Comparison of ENCODE assay signal across 25 cellular contexts in genomic region chr1:185961664-185962063, GRCh38.
DNase-seq lines count a peak whose midpoint lies in the region; ATAC-seq and TF ChIP-seq lines count a peak whose summit lies in the region.
"Had no signal": no experiment of that assay in that cellular context is flagged by ENCODE, and none has a peak within 500 bp of the region (broad histone marks: within the 10 kb centered on the region; RNA-seq: fewer than 3 reads in every experiment).

No MANE protein-coding gene starts in this region.

- H3K9me3 Mint-ChIP-seq in HFFc6 (no peaks in the 10 kb centered on the region), chondrocyte (ENCODE audit: low read depth) (peaks cover 3% of the 10 kb centered on the region)
- no peaks in the 10 kb centered on the region for H3K9me3 Mint-ChIP-seq in naive thymus-derived CD8-positive, alpha-beta T cell
- H3K9me3 Mint-ChIP-seq: activated CD4-positive, alpha-beta T cell treated with anti-CD3 and anti-CD28 coated beads, Interleukin-2, amount 10 ng/mL, durations not matched to agents 24 days and 14 days; mesothelial cell of epicardium had no signal

- no peak for TF ChIP-seq POLR2A in vagina (IDR thresholded peaks at IDR 0.05)

- POLR2A ChIA-PET in naive thymus-derived CD8-positive, alpha-beta T cell (lab: Charles Lee): no interaction called here

- H3K27me3 Mint-ChIP-seq in HFFc6 (ENCODE audit: insufficient read depth): no peaks in the 10 kb centered on the region
- no peaks in the 10 kb centered on the region for H3K27me3 Mint-ChIP-seq in chondrocyte (ENCODE audit: low read depth)
- H3K27me3 Mint-ChIP-seq in naive thymus-derived CD8-positive, alpha-beta T cell: peaks cover 5 to 13% (median 8%) of the 10 kb centered on the region in 5 donors

- H3K4me1 Mint-ChIP-seq in HFFc6 (ENCODE audit: low read depth) (peaks cover 44% of the 10 kb centered on the region), chondrocyte (ENCODE audit: low read depth) (peaks cover 61% of the 10 kb centered on the region)
- H3K4me1 Mint-ChIP-seq in naive thymus-derived CD8-positive, alpha-beta T cell: no peaks in the 10 kb centered on the region
- H3K4me1 Mint-ChIP-seq: activated CD4-positive, alpha-beta T cell treated with anti-CD3 and anti-CD28 coated beads, Interleukin-2, amount 10 ng/mL, durations not matched to agents 24 days and 14 days; activated CD8-positive, alpha-beta memory T cell treated with anti-CD3 and anti-CD28 coated beads, Interleukin-2, amount 10 ng/mL, durations not matched to agents 7 days and 5 days; T-helper 17 cell had no signal

- H3K27ac ChIP-seq in ACC112 (ENCODE audit: low read depth, low read length) (no peak overlapping the region), osteoblast (ENCODE audit: low read depth, low read length) (no peak overlapping the region), vagina (no peak overlapping the region)
- H3K27ac ChIP-seq: colonic mucosa, parathyroid adenoma, SJCRH30, VCaP had no signal

- peaks cover 7% of the 10 kb centered on the region for H3K4me1 ChIP-seq in ACC112 (ENCODE audit: control insufficient read depth, insufficient read depth, low read length, unreplicated experiment)
- H3K4me1 ChIP-seq in osteoblast (ENCODE audit: insufficient read depth, low read length): peaks cover 3% of the 10 kb centered on the region
- H3K4me1 ChIP-seq in vagina: peaks cover 17% of the 10 kb centered on the region
- H3K4me1 ChIP-seq: colonic mucosa, parathyroid adenoma had no signal

- no peaks in the 10 kb centered on the region for H4K20me1 ChIP-seq in osteoblast (ENCODE audit: insufficient read depth, low read length)

- no peak for ATAC-seq in naive thymus-derived CD8-positive, alpha-beta T cell
- ATAC-seq: activated CD8-positive, alpha-beta memory T cell treated with anti-CD3 and anti-CD28 coated beads, Interleukin-2, amount 10 ng/mL, durations not matched to agents 7 days and 5 days; gastrocnemius medialis; natural killer cell treated with Interleukin-12 subunit alpha and Interleukin-12 subunit beta and Interleukin-15 and Interleukin-18, amount 100 ng/mL, for 72 hours; T-helper 17 cell had no signal

- H3K79me2 ChIP-seq in ACC112 (ENCODE audit: control insufficient read depth, insufficient read depth, low read length, unreplicated experiment) (no peaks in the 10 kb centered on the region), osteoblast (ENCODE audit: insufficient read depth, low read length) (no peaks in the 10 kb centered on the region)
- H3K79me2 ChIP-seq: parathyroid adenoma had no signal

- H3K36me3 Mint-ChIP-seq in HFFc6 (ENCODE audit: low read depth) (no peaks in the 10 kb centered on the region), chondrocyte (ENCODE audit: low read depth) (no peaks in the 10 kb centered on the region)
- H3K36me3 Mint-ChIP-seq in naive thymus-derived CD8-positive, alpha-beta T cell: no peaks in the 10 kb centered on the region
- H3K36me3 Mint-ChIP-seq: activated CD8-positive, alpha-beta memory T cell treated with anti-CD3 and anti-CD28 coated beads, Interleukin-2, amount 10 ng/mL, durations not matched to agents 7 days and 5 days; activated naive CD8-positive, alpha-beta T cell; mesothelial cell of epicardium; natural killer cell treated with Interleukin-12 subunit alpha and Interleukin-12 subunit beta and Interleukin-15 and Interleukin-18, amount 100 ng/mL, for 72 hours had no signal

- no peak for DNase-seq in HFFc6
- no peak for DNase-seq in chondrocyte (ENCODE audit: low spot score)
- peak; percentile 27 to 60 for DNase-seq in foreskin fibroblast
- DNase-seq in activated gamma-delta T cell (lab: John Stamatoyannopoulos, UW): no peak
- DNase-seq in naive thymus-derived CD8-positive, alpha-beta T cell: no peak
- no peak for DNase-seq in osteoblast (ENCODE audit: insufficient read length, low spot score, missing footprints)
- DNase-seq in vagina (ENCODE audit: extremely low spot score in 2 of 2): no peak
- DNase-seq: activated CD4-positive, alpha-beta T cell treated with anti-CD3 and anti-CD28 coated beads, Interleukin-2, amount 10 ng/mL, durations not matched to agents 24 days and 14 days; activated CD8-positive, alpha-beta memory T cell treated with anti-CD3 and anti-CD28 coated beads, Interleukin-2, amount 10 ng/mL, durations not matched to agents 7 days and 5 days; C1 segment of cervical spinal cord; colonic mucosa; gastrocnemius medialis; NCI-H1092 treated with DMSO at 0.1 percent for 48 hours; NCI-H2029 treated with DMSO at 0.1 percent for 48 hours; NCI-H345; NCI-H82; SJCRH30; substantia nigra; T-helper 17 cell had no signal

- H3K9me3 ChIP-seq in osteoblast (ENCODE audit: low read depth, low read length) (no peaks in the 10 kb centered on the region), vagina (no peaks in the 10 kb centered on the region)
- H3K9me3 ChIP-seq: colonic mucosa, gastrocnemius medialis, SJCRH30 had no signal

- H3K36me3 ChIP-seq in ACC112 (ENCODE audit: insufficient read depth, low read length) (no peaks in the 10 kb centered on the region), osteoblast (ENCODE audit: insufficient read depth, low read length) (no peaks in the 10 kb centered on the region), vagina (no peaks in the 10 kb centered on the region)
- H3K36me3 ChIP-seq: colonic mucosa, gastrocnemius medialis had no signal

- H3K4me2 ChIP-seq in osteoblast (ENCODE audit: insufficient read depth, low read length): no peak overlapping the region

- H3K27ac Mint-ChIP-seq in HFFc6: peak overlapping the region; percentile 28; the same call in 1 of the 2 replicates
- peak overlapping the region; percentile 61 for H3K27ac Mint-ChIP-seq in chondrocyte (ENCODE audit: unreplicated experiment)
- no peak overlapping the region for H3K27ac Mint-ChIP-seq in naive thymus-derived CD8-positive, alpha-beta T cell
- H3K27ac Mint-ChIP-seq: activated CD4-positive, alpha-beta T cell treated with anti-CD3 and anti-CD28 coated beads, Interleukin-2, amount 10 ng/mL, durations not matched to agents 24 days and 14 days; activated CD8-positive, alpha-beta memory T cell treated with anti-CD3 and anti-CD28 coated beads, Interleukin-2, amount 10 ng/mL, durations not matched to agents 7 days and 5 days; activated naive CD8-positive, alpha-beta T cell; mesothelial cell of epicardium; natural killer cell treated with Interleukin-12 subunit alpha and Interleukin-12 subunit beta and Interleukin-15 and Interleukin-18, amount 100 ng/mL, for 72 hours; T-helper 17 cell had no signal

- H3K4me3 ChIP-seq in ACC112 (ENCODE audit: low read depth, low read length): no peak overlapping the region
- H3K4me3 ChIP-seq in foreskin fibroblast (ENCODE audit: low read depth in 1 of 2, low read length in 2 of 2): no peak overlapping the region
- no peak overlapping the region for H3K4me3 ChIP-seq in osteoblast (ENCODE audit: insufficient read depth, low read length)
- no peak overlapping the region for H3K4me3 ChIP-seq in vagina
- H3K4me3 ChIP-seq: colonic mucosa, gastrocnemius medialis, SJCRH30 had no signal

- no peaks in the 10 kb centered on the region for H3K27me3 ChIP-seq in ACC112 (ENCODE audit: insufficient read depth, low read length)
- no peaks in the 10 kb centered on the region for H3K27me3 ChIP-seq in osteoblast (ENCODE audit: insufficient read depth, low read length)
- H3K27me3 ChIP-seq in vagina: no peaks in the 10 kb centered on the region
- H3K27me3 ChIP-seq: colonic mucosa, gastrocnemius medialis, SJCRH30 had no signal

- peak overlapping the region; percentile 22 for H2AFZ ChIP-seq in ACC112 (ENCODE audit: low read length, unreplicated experiment)
- no peak overlapping the region for H2AFZ ChIP-seq in osteoblast (ENCODE audit: low read length)
- H2AFZ ChIP-seq: parathyroid adenoma had no signal

- H3K4me3 Mint-ChIP-seq in HFFc6: peak overlapping the region; percentile 45; the same call in 1 of the 2 replicates
- no peak overlapping the region for H3K4me3 Mint-ChIP-seq in chondrocyte (ENCODE audit: unreplicated experiment)
- no peak overlapping the region for H3K4me3 Mint-ChIP-seq in naive thymus-derived CD8-positive, alpha-beta T cell
- H3K4me3 Mint-ChIP-seq: activated CD4-positive, alpha-beta T cell treated with anti-CD3 and anti-CD28 coated beads, Interleukin-2, amount 10 ng/mL, durations not matched to agents 24 days and 14 days; activated CD8-positive, alpha-beta memory T cell treated with anti-CD3 and anti-CD28 coated beads, Interleukin-2, amount 10 ng/mL, durations not matched to agents 7 days and 5 days; activated naive CD8-positive, alpha-beta T cell; mesothelial cell of epicardium; natural killer cell treated with Interleukin-12 subunit alpha and Interleukin-12 subunit beta and Interleukin-15 and Interleukin-18, amount 100 ng/mL, for 72 hours; T-helper 17 cell had no signal

- no peak for TF ChIP-seq CTCF in HFFc6 (IDR thresholded peaks at IDR 0.05)
- TF ChIP-seq CTCF in chondrocyte (IDR thresholded peaks at IDR 0.05): no peak
- no peak for TF ChIP-seq CTCF in foreskin fibroblast (IDR thresholded peaks at IDR 0.05; ENCODE audit: low read depth, low read length)
- TF ChIP-seq CTCF in osteoblast (IDR thresholded peaks at IDR 0.05; ENCODE audit: extremely low read depth, low read depth, low read length): no peak
- no peak for TF ChIP-seq CTCF in vagina (IDR thresholded peaks at IDR 0.05)

- intact Hi-C loops in vagina (cut with DNase I): no loop called here

Comparison
In these comparisons a context has a peak if more than half of its experiments do, and no peak if none do; other contexts are left out.
1. DNase-seq: peak in foreskin fibroblast (2 of 2); none in HFFc6 (single experiment), chondrocyte (single experiment), activated gamma-delta T cell (single experiment), naive thymus-derived CD8-positive, alpha-beta T cell (0 of 10), osteoblast (single experiment) and vagina (0 of 2).
2. H3K27ac Mint-ChIP-seq: peak in HFFc6 (single experiment) and chondrocyte (single experiment); none in naive thymus-derived CD8-positive, alpha-beta T cell (0 of 10).